In the genomic region with DNA sequence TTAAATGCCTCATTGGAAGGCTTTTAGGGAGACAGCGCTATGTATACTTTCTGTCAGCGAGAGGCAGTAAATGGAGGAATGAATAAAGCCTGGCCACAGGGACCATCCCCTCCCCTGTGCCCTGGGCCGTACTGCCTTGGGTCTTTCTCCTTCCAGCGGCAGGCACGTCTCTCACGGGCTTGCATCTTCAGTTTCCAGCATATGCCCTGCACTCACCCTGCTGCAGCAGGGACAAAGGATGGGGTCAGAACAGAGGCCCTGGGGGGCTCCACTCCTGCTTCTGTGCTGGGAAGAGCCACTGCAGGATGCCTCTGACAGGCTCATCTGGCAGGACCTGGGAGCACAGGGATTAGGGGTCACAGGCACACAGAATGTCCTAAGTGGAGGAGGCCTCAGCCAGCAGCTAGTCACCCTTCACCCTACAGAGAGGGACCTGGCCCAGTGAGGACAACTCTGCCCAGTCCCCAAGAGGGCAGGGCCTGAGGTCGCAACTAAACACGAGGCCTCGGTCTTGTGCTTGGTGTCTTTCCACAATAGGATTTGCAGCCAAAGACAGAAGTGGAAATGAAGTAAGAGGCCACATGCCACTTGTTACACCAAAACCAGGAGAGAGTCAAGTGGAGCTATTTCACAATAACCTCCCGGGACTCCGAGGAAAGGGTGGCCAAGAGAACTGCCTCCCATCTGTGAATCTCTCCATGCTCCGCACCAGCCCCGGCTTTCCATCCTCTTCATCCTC, we compare ENCODE assay signal across 18 cellular contexts.
DNase-seq lines count a peak whose midpoint lies in the region; ATAC-seq, FAIRE-seq and TF ChIP-seq lines count a peak whose summit lies in the region.
"Had no signal": no experiment of that assay in that cellular context is flagged by ENCODE, and none has a peak within 500 bp of the region (broad histone marks: within the 10 kb centered on the region; RNA-seq: fewer than 3 reads in every experiment).

No MANE protein-coding gene starts in this region.

- H3K36me3 ChIP-seq in neuronal stem cell (replicated peaks in 1 of 2; ENCODE audit: control insufficient read depth in 2 of 2, insufficient read depth in 2 of 2, low read length in 2 of 2), result peaks cover 1 to 4% of the 10 kb centered on the region in 2 donors

- H3K9me3 ChIP-seq in neuronal stem cell (replicated peaks in 1 of 2; ENCODE audit: control insufficient read depth in 2 of 2, insufficient read depth in 1 of 2, low read depth in 1 of 2, low read length in 2 of 2), result no peaks in the 10 kb centered on the region
- H3K9me3 ChIP-seq: suprapubic skin had no signal

- no peak overlapping the region for H2BK5ac ChIP-seq in neuronal stem cell (ENCODE audit: low read length)

- no peak overlapping the region for H3K23ac ChIP-seq in neuronal stem cell (ENCODE audit: low read depth, low read length, poor library complexity)

- H2BK12ac ChIP-seq in neuronal stem cell (ENCODE audit: low read length), result no peak overlapping the region

- H3K18ac ChIP-seq in neuronal stem cell (ENCODE audit: low read length), result peak overlapping the region; percentile 51

- ATAC-seq in Right ventricle myocardium inferior, result peak; percentile 90
- ATAC-seq in GM18519 (IDR thresholded peaks at IDR 0.05; ENCODE audit: low FRiP score, unreplicated experiment), result no peak
- ATAC-seq: activated CD4-positive, CD25-positive, alpha-beta regulatory T cell treated with anti-CD3 and anti-CD28 coated beads, Interleukin-2, amount 50 U/mL, for 24 hours had no signal

- no peak for FAIRE-seq in D721Med (lab: Jason Lieb, UNC)
- FAIRE-seq: astrocyte had no signal

- H3K4me2 ChIP-seq in neuronal stem cell (ENCODE audit: insufficient read depth, low read length, poor library complexity, severe bottlenecking), result no peak overlapping the region
- H3K4me2 ChIP-seq: PC-9 had no signal

- DNase-seq in SIG-M5 treated with dmso at 0.1 percent for 504 hours (lab: John Stamatoyannopoulos, UW; ENCODE audit: unreplicated experiment), result peak; percentile 31
- DNase-seq in SIG-M5 (lab: John Stamatoyannopoulos, UW), result no peak
- DNase-seq in Right ventricle myocardium inferior (ENCODE audit: missing footprints), result no peak
- no peak for DNase-seq in neuronal stem cell (ENCODE audit: low spot score)
- no peak for DNase-seq in D721Med (ENCODE audit: insufficient read length, low spot score)
- DNase-seq in COLO668 (lab: John Stamatoyannopoulos, UW; ENCODE audit: unreplicated experiment), result no peak
- DNase-seq in activated CD8-positive, alpha-beta memory T cell treated with anti-CD3 and anti-CD28 coated beads, Interleukin-2, amount 50 U/mL, for 4 hours, result no peak
- DNase-seq: activated gamma-delta T cell treated with Interleukin-2 at 50 U/mL for 16 hours; dermis blood vessel endothelial cell; GOT3; NCI-H1930; NCI-H524; stimulated activated CD4-positive, alpha-beta T cell treated with anti-CD3 and anti-CD28 coated beads, Interleukin-2, amount 100 ng/mL, for 24 hours had no signal

- no CpG with 5 or more reads among the region's 13 CpGs for WGBS in neuronal stem cell (ENCODE audit: extremely low coverage in 2 of 2, insufficient read length in 2 of 2, insufficient replicate concordance in 1 of 2), 2 donors

- TF ChIP-seq CTCF in D721Med (IDR thresholded peaks at IDR 0.05; ENCODE audit: insufficient read depth, missing control alignments), result no peak

- H3K27me3 ChIP-seq in neuronal stem cell (ENCODE audit: control insufficient read depth in 3 of 3, insufficient read depth in 3 of 3, low read depth in 1 of 3, low read length in 3 of 3), result no peaks in the 10 kb centered on the region
- H3K27me3 ChIP-seq: suprapubic skin had no signal

- no peak overlapping the region for H2AFZ ChIP-seq in neuronal stem cell (ENCODE audit: low read length)
- H2AFZ ChIP-seq: PC-9 had no signal

- H3K4ac ChIP-seq in neuronal stem cell (ENCODE audit: low read length), result no peak overlapping the region

- H2AK5ac ChIP-seq in neuronal stem cell (ENCODE audit: low read depth, low read length), result no peak overlapping the region

- H2BK15ac ChIP-seq in neuronal stem cell (ENCODE audit: low read length), result no peak overlapping the region

- H4K91ac ChIP-seq in neuronal stem cell (ENCODE audit: low read depth, low read length, poor library complexity), result no peak overlapping the region

- no peak overlapping the region for H3K27ac ChIP-seq in neuronal stem cell (replicated peaks; ENCODE audit: low read length)
- H3K27ac ChIP-seq: PC-9, suprapubic skin had no signal

- H3K14ac ChIP-seq in neuronal stem cell (ENCODE audit: low read length), result no peak overlapping the region

- H3K4me3 ChIP-seq in neuronal stem cell (ENCODE audit: low read length in 2 of 2), result peak overlapping the region in 1 of 2 donors; percentile 3
- H3K4me3 ChIP-seq: PC-9, suprapubic skin had no signal

- H2BK120ac ChIP-seq in neuronal stem cell (ENCODE audit: low read depth, low read length), result no peak overlapping the region

- intact Hi-C loops in Right ventricle myocardium inferior (cut with DNase I), result no loop called here

- peak overlapping the region; percentile 21 for H3K9ac ChIP-seq in neuronal stem cell (ENCODE audit: low read depth, low read length, poor library complexity)

- H3K4me1 ChIP-seq in neuronal stem cell (ENCODE audit: control insufficient read depth in 2 of 2, insufficient read depth in 1 of 2, low read depth in 1 of 2, low read length in 2 of 2), result peaks cover 5 to 9% of the 10 kb centered on the region in 2 donors
- H3K4me1 ChIP-seq: suprapubic skin had no signal

- no peak overlapping the region for H4K8ac ChIP-seq in neuronal stem cell (ENCODE audit: low read depth, low read length)

- H3K79me1 ChIP-seq in neuronal stem cell (ENCODE audit: low read depth, low read length), result no peaks in the 10 kb centered on the region
